27 cellular contexts compared by ENCODE assay signal in the genomic region with DNA sequence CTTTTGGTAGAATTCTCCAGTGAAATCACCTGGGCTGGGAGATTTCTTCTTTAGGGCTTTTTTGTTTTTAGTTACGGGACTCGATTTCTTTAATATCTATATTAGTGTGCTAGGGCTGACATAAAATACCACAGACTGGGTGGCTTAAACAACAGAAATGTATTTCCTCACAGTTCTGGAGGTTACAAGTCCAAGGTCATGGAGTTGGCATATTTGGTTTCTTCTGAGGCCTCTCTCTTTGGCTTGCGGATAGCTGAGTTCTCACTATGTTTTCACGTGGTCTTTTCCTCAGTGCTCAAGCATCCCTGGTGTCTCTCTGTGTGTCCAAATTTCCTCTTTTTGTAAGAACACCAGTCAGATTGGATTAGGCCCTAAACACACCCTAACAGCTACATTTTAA.
"Had no signal": no experiment of that assay in that cellular context is flagged by ENCODE, and none has a peak within 500 bp of the region (broad histone marks: within the 10 kb centered on the region; RNA-seq: fewer than 3 reads in every experiment).

No MANE protein-coding gene starts in this region.

- FAIRE-seq: urothelium cell line had no signal

- DNase-seq: stimulated activated CD4-positive, alpha-beta T cell treated with anti-CD3 and anti-CD28 coated beads, Interleukin-2, amount 100 ng/mL, for 48 hours; stimulated activated CD4-positive, alpha-beta T cell treated with anti-CD3 and anti-CD28 coated beads, Interleukin-4, amount 100 ng/mL, for 1 hour; stimulated activated CD4-positive, alpha-beta T cell treated with anti-CD3 and anti-CD28 coated beads, Interleukin-4, amount 100 ng/mL, for 24 hours; stimulated activated CD4-positive, alpha-beta T cell treated with anti-CD3 and anti-CD28 coated beads, Interleukin-4, amount 100 ng/mL, for 4 hours; stimulated activated CD8-positive, alpha-beta memory T cell treated with anti-CD3 and anti-CD28 coated beads, Interleukin-4, amount 100 ng/mL, for 48 hours; stimulated activated naive B cell treated with anti-CD40 and anti-IgM and Interleukin-4, amounts not matched to agents 10 μg/mL and 1 μg/mL and 100 μg/mL, for 72 hours; stimulated activated naive CD4-positive, alpha-beta T cell; stimulated activated naive CD4-positive, alpha-beta T cell treated with Interleukin-2 at 50 U/mL for 16 hours; stimulated activated naive CD8-positive, alpha-beta T cell treated with anti-CD3 and anti-CD28 coated beads, Interleukin-15, amount 100 ng/mL, for 72 hours; stimulated activated naive CD8-positive, alpha-beta T cell treated with anti-CD3 and anti-CD28 coated beads, Interleukin-15, Interleukin-2, amounts not matched to agents 100 U/mL and 50 U/mL, for 24 hours; stomach; substantia nigra; testis; thyroid gland; tibial artery; transverse colon; trophoblast cell; upper lobe of left lung; upper lobe of right lung; uterus had no signal

- H3K36me3 ChIP-seq: stomach, suprapubic skin, thoracic aorta, thyroid gland, tibial artery, tibial nerve, transverse colon, upper lobe of left lung, upper lobe of right lung, uterus, vagina had no signal

- H3K4me1 ChIP-seq: stomach, suprapubic skin, testis, thyroid gland, tibial artery, tibial nerve, transverse colon, upper lobe of left lung, upper lobe of right lung, uterus, vagina had no signal

- H3K4me3 ChIP-seq: stomach, suprapubic skin, testis, thoracic aorta, thyroid gland, tibial artery, tibial nerve, transverse colon, upper lobe of left lung, upper lobe of right lung, uterus, vagina had no signal

- H3K27me3 ChIP-seq: stomach, suprapubic skin, testis, thyroid gland, tibial artery, tibial nerve, transverse colon, upper lobe of left lung, upper lobe of right lung, uterus, vagina had no signal

- H3K9me3 ChIP-seq: suprapubic skin, testis, thoracic aorta, thyroid gland, transverse colon, upper lobe of left lung, upper lobe of right lung, uterus, vagina had no signal

- ATAC-seq: stimulated activated effector memory CD8-positive, alpha-beta T cell treated with anti-CD3 and anti-CD28 coated beads, Interleukin-12 subunit alpha, Interleukin-12 subunit beta, amount 100 ng/mL, for 72 hours; stimulated activated memory B cell treated with anti-CD40 and anti-IgM and Interleukin-4, amounts not matched to agents 10 μg/mL and 1 μg/mL and 100 μg/mL, for 72 hours; stimulated activated naive B cell treated with anti-CD40 and anti-IgM and Interleukin-4, amounts not matched to agents 10 μg/mL and 1 μg/mL and 100 μg/mL, for 72 hours; stimulated activated naive CD8-positive, alpha-beta T cell treated with anti-CD3 and anti-CD28 coated beads, Interleukin-15, amount 100 ng/mL, for 72 hours; stimulated activated naive CD8-positive, alpha-beta T cell treated with anti-CD3 and anti-CD28 coated beads, Interleukin-15, Interleukin-2, amounts not matched to agents 100 U/mL and 50 U/mL, for 24 hours; upper lobe of right lung had no signal

- H3K27ac ChIP-seq: stomach, suprapubic skin, testis, thoracic aorta, thyroid gland, tibial artery, tibial nerve, transverse colon, upper lobe of left lung, upper lobe of right lung, uterus, vagina had no signal
